30 cellular contexts compared by ENCODE assay signal in genomic region chr4:165756831-165757230, GRCh38.
"Had no signal": no experiment of that assay in that cellular context is flagged by ENCODE, and none has a peak within 500 bp of the region (broad histone marks: within the 10 kb centered on the region; RNA-seq: fewer than 3 reads in every experiment).

No MANE protein-coding gene starts in this region.

- H3K9me3 Mint-ChIP-seq: activated CD4-positive, alpha-beta T cell treated with anti-CD3 and anti-CD28 coated beads, Interleukin-2, amount 10 ng/mL, durations not matched to agents 7 days and 5 days had no signal

- H3K36me3 ChIP-seq: brain microvascular endothelial cell, SJCRH30, WERI-Rb-1 had no signal

- ATAC-seq: activated CD8-positive, alpha-beta memory T cell treated with anti-CD3 and anti-CD28 coated beads, Interleukin-2, amount 10 ng/mL, durations not matched to agents 7 days and 5 days; activated T-cell treated with anti-CD3 and anti-CD28 coated beads, Interleukin-2, amount 50 U/mL, for 72 hours; activated T-helper 17 cell treated with anti-CD3 and anti-CD28 coated beads, Interleukin-2, amount 50 U/mL, for 72 hours; Panc1 had no signal

- H3K27ac ChIP-seq: brain microvascular endothelial cell, SJCRH30, SK-N-MC, WERI-Rb-1 had no signal

- H3K4me1 ChIP-seq: SJCRH30 had no signal

- H3K27ac Mint-ChIP-seq: activated CD4-positive, alpha-beta memory T cell treated with anti-CD3 and anti-CD28 coated beads, Interleukin-2, amount 10 ng/mL, durations not matched to agents 7 days and 5 days; activated CD4-positive, alpha-beta T cell treated with anti-CD3 and anti-CD28 coated beads, Interleukin-2, amount 10 ng/mL, durations not matched to agents 7 days and 5 days; activated CD8-positive, alpha-beta memory T cell treated with anti-CD3 and anti-CD28 coated beads, Interleukin-2, amount 10 ng/mL, durations not matched to agents 7 days and 5 days; activated naive CD8-positive, alpha-beta T cell treated with anti-CD3 and anti-CD28 coated beads for 36 hours; activated T-cell treated with anti-CD3 and anti-CD28 coated beads, Interleukin-2, amount 50 U/mL, for 72 hours; activated T-helper 17 cell treated with anti-CD3 and anti-CD28 coated beads, Interleukin-2, amount 50 U/mL, for 72 hours had no signal

- DNase-seq: activated CD4-positive, alpha-beta memory T cell treated with anti-CD3 and anti-CD28 coated beads, Interleukin-2, amount 10 ng/mL, durations not matched to agents 7 days and 5 days; activated CD4-positive, alpha-beta T cell treated with anti-CD3 and anti-CD28 coated beads, Interleukin-2, amount 10 ng/mL, durations not matched to agents 7 days and 5 days; activated CD8-positive, alpha-beta memory T cell treated with anti-CD3 and anti-CD28 coated beads for 24 hours; activated CD8-positive, alpha-beta memory T cell treated with anti-CD3 and anti-CD28 coated beads, Interleukin-2, amount 10 ng/mL, durations not matched to agents 7 days and 5 days; activated CD8-positive, alpha-beta memory T cell treated with anti-CD3 and anti-CD28 coated beads, Interleukin-2, amount 50 U/mL, for 48 hours; activated effector memory CD4-positive, alpha-beta T cell treated with anti-CD3 and anti-CD28 coated beads, Interleukin-2, amount 50 U/mL, for 16 hours; activated naive CD4-positive, alpha-beta T cell; activated naive CD4-positive, alpha-beta T cell treated with anti-CD3 and anti-CD28 coated beads, Interleukin-2, amount 50 U/mL, for 16 hours; activated naive CD8-positive, alpha-beta T cell treated with anti-CD3 and anti-CD28 coated beads for 36 hours; activated T-cell treated with anti-CD3 and anti-CD28 coated beads, Interleukin-2, amount 50 U/mL, for 72 hours; amniotic stem cell; aorta; brain microvascular endothelial cell; central memory CD4-positive, alpha-beta T cell; Karpas-422; KBM-7; NCI-H1105; NCI-H1417 treated with DMSO at 0.1 percent for 48 hours; NCI-H187 treated with DMSO at 0.1 percent for 48 hours; NCI-H2081; NCI-H2227 treated with DMSO at 0.1 percent for 48 hours; NCI-H446 treated with DMSO at 0.1 percent for 48 hours; NCI-H524; SHP77; T1000; WERI-Rb-1 had no signal

- H3K4me1 Mint-ChIP-seq: activated CD4-positive, alpha-beta memory T cell treated with anti-CD3 and anti-CD28 coated beads, Interleukin-2, amount 10 ng/mL, durations not matched to agents 7 days and 5 days; activated CD4-positive, alpha-beta T cell treated with anti-CD3 and anti-CD28 coated beads, Interleukin-2, amount 10 ng/mL, durations not matched to agents 7 days and 5 days; activated CD8-positive, alpha-beta memory T cell treated with anti-CD3 and anti-CD28 coated beads, Interleukin-2, amount 10 ng/mL, durations not matched to agents 7 days and 5 days; activated naive CD8-positive, alpha-beta T cell treated with anti-CD3 and anti-CD28 coated beads for 36 hours; activated T-helper 17 cell treated with anti-CD3 and anti-CD28 coated beads, Interleukin-2, amount 50 U/mL, for 72 hours had no signal

- H3K9me3 ChIP-seq: SJCRH30 had no signal

- H3K27me3 ChIP-seq: brain microvascular endothelial cell, SJCRH30 had no signal

- H3K27me3 Mint-ChIP-seq: activated CD4-positive, alpha-beta memory T cell treated with anti-CD3 and anti-CD28 coated beads, Interleukin-2, amount 10 ng/mL, durations not matched to agents 7 days and 5 days; activated CD4-positive, alpha-beta T cell treated with anti-CD3 and anti-CD28 coated beads, Interleukin-2, amount 10 ng/mL, durations not matched to agents 7 days and 5 days; activated CD8-positive, alpha-beta memory T cell treated with anti-CD3 and anti-CD28 coated beads, Interleukin-2, amount 10 ng/mL, durations not matched to agents 7 days and 5 days; activated naive CD8-positive, alpha-beta T cell treated with anti-CD3 and anti-CD28 coated beads for 36 hours; activated T-helper 17 cell treated with anti-CD3 and anti-CD28 coated beads, Interleukin-2, amount 50 U/mL, for 72 hours had no signal

- H3K36me3 Mint-ChIP-seq: activated CD8-positive, alpha-beta memory T cell treated with anti-CD3 and anti-CD28 coated beads, Interleukin-2, amount 10 ng/mL, durations not matched to agents 7 days and 5 days; activated naive CD8-positive, alpha-beta T cell treated with anti-CD3 and anti-CD28 coated beads for 36 hours had no signal

- H3K4me3 ChIP-seq: SJCRH30, SK-N-MC had no signal

- H3K4me3 Mint-ChIP-seq: activated CD4-positive, alpha-beta memory T cell treated with anti-CD3 and anti-CD28 coated beads, Interleukin-2, amount 10 ng/mL, durations not matched to agents 7 days and 5 days; activated CD4-positive, alpha-beta T cell treated with anti-CD3 and anti-CD28 coated beads, Interleukin-2, amount 10 ng/mL, durations not matched to agents 7 days and 5 days; activated CD8-positive, alpha-beta memory T cell treated with anti-CD3 and anti-CD28 coated beads, Interleukin-2, amount 10 ng/mL, durations not matched to agents 7 days and 5 days; activated naive CD8-positive, alpha-beta T cell treated with anti-CD3 and anti-CD28 coated beads for 36 hours; activated T-cell treated with anti-CD3 and anti-CD28 coated beads, Interleukin-2, amount 50 U/mL, for 72 hours; activated T-helper 17 cell treated with anti-CD3 and anti-CD28 coated beads, Interleukin-2, amount 50 U/mL, for 72 hours had no signal
